In genomic region chr2:240131941-240132650, GRCh38 we compare ENCODE assay signal across 15 cellular contexts. TPM values are rescaled to one million over a fixed set of nuclear protein-coding genes. Genes with fewer than 3 reads are reported as not detected.
DNase-seq lines count a peak whose midpoint lies in the region; ATAC-seq and TF ChIP-seq lines count a peak whose summit lies in the region.
"Had no signal": no experiment of that assay in that cellular context is flagged by ENCODE, and none has a peak within 500 bp of the region (broad histone marks: within the 10 kb centered on the region; RNA-seq: fewer than 3 reads in every experiment).

No MANE protein-coding gene starts in this region.

- no peak overlapping the region for H2BK120ac ChIP-seq in H9 (ENCODE audit: low read depth, low read length, poor library complexity, severe bottlenecking)

- H2AK5ac ChIP-seq in H9 (ENCODE audit: insufficient read length, low read length): no peak overlapping the region

- H3K4me1 Mint-ChIP-seq in H9: peaks cover 11 to 14% of the 10 kb centered on the region in 2 experiments
- H3K4me1 Mint-ChIP-seq in stimulated activated naive CD8-positive, alpha-beta T cell treated with anti-CD3 and anti-CD28 coated beads, Interleukin-15, amount 100 ng/mL, for 72 hours: peaks cover 40% of the 10 kb centered on the region
- H3K4me1 Mint-ChIP-seq in activated naive CD8-positive, alpha-beta T cell treated with anti-CD3 and anti-CD28 coated beads for 36 hours: peaks cover 23% of the 10 kb centered on the region

- H3K4me3 Mint-ChIP-seq in H9: no peak overlapping the region
- H3K4me3 Mint-ChIP-seq in stimulated activated naive CD8-positive, alpha-beta T cell treated with anti-CD3 and anti-CD28 coated beads, Interleukin-15, amount 100 ng/mL, for 72 hours: no peak overlapping the region
- no peak overlapping the region for H3K4me3 Mint-ChIP-seq in activated naive CD8-positive, alpha-beta T cell treated with anti-CD3 and anti-CD28 coated beads for 36 hours
- H3K4me3 Mint-ChIP-seq: T-cell had no signal

- H3K27me3 ChIP-seq in BE2C: no peaks in the 10 kb centered on the region
- H3K27me3 ChIP-seq in H9 (ENCODE audit: insufficient read depth, low read length): no peaks in the 10 kb centered on the region; the same call in 1 of the 2 replicates
- H3K27me3 ChIP-seq: esophagus muscularis mucosa, right lobe of liver had no signal

- no peak overlapping the region for H2BK15ac ChIP-seq in H9 (ENCODE audit: low read depth, low read length)

- H3K36me3 ChIP-seq in BE2C: peaks cover 58% of the 10 kb centered on the region

- H3K9me3 ChIP-seq in BE2C (no peaks in the 10 kb centered on the region), H9 (ENCODE audit: control insufficient read depth, low read depth, low read length) (no peaks in the 10 kb centered on the region)
- H3K9me3 ChIP-seq: esophagus muscularis mucosa, right lobe of liver had no signal

- no peak overlapping the region for H4K5ac ChIP-seq in H9 (ENCODE audit: insufficient read length, low read depth, low read length)

- peak overlapping the region in 1 of 3 experiments; percentile 91; a peak in 2 of 7 replicates for H3K27ac Mint-ChIP-seq in H9
- no peak overlapping the region for H3K27ac Mint-ChIP-seq in stimulated activated naive CD8-positive, alpha-beta T cell treated with anti-CD3 and anti-CD28 coated beads, Interleukin-15, amount 100 ng/mL, for 72 hours
- H3K27ac Mint-ChIP-seq in activated naive CD8-positive, alpha-beta T cell treated with anti-CD3 and anti-CD28 coated beads for 36 hours: no peak overlapping the region
- H3K27ac Mint-ChIP-seq: T-cell had no signal

- H3K4me1 ChIP-seq in BE2C (no peaks in the 10 kb centered on the region; the same call in 1 of the 2 replicates), H9 (ENCODE audit: insufficient read depth, low read length) (no peaks in the 10 kb centered on the region; the same call in 1 of the 2 replicates)

- H3K14ac ChIP-seq in H9 (ENCODE audit: insufficient read depth, low read length): no peak overlapping the region

- H3K56ac ChIP-seq in H9 (ENCODE audit: insufficient read length, low read depth, low read length): no peak overlapping the region

- H3K4me3 ChIP-seq in BE2C (ENCODE audit: low read depth, low read length): no peak overlapping the region
- H3K4me3 ChIP-seq: esophagus muscularis mucosa, right lobe of liver had no signal

- H3K4ac ChIP-seq in H9 (ENCODE audit: low read depth, low read length): no peak overlapping the region

- peak; percentile 34 for TF ChIP-seq CTCF in BE2C (IDR thresholded peaks at IDR 0.05; ENCODE audit: low read depth, low read length)
- peak; percentile 49; the same call in 2 of the 3 replicates for TF ChIP-seq CTCF in H9 (conservative IDR thresholded peaks at IDR 0.05)

- no peaks in the 10 kb centered on the region for H3K9me3 Mint-ChIP-seq in H9
- H3K9me3 Mint-ChIP-seq in stimulated activated naive CD8-positive, alpha-beta T cell treated with anti-CD3 and anti-CD28 coated beads, Interleukin-15, amount 100 ng/mL, for 72 hours: no peaks in the 10 kb centered on the region
- no peaks in the 10 kb centered on the region for H3K9me3 Mint-ChIP-seq in activated naive CD8-positive, alpha-beta T cell treated with anti-CD3 and anti-CD28 coated beads for 36 hours
- H3K9me3 Mint-ChIP-seq: T-cell had no signal

- no peak overlapping the region for H2BK20ac ChIP-seq in H9 (ENCODE audit: low read depth, low read length, poor library complexity, severe bottlenecking)

- H3K18ac ChIP-seq in H9 (ENCODE audit: insufficient read length, low read depth, low read length): no peak overlapping the region

- no peak overlapping the region for H3K9ac ChIP-seq in H9 (ENCODE audit: extremely low read depth, insufficient read length, low read length)

- H3K79me1 ChIP-seq in H9 (ENCODE audit: insufficient read depth, low read depth, low read length, poor library complexity, severe bottlenecking): no peaks in the 10 kb centered on the region

- H3K79me2 ChIP-seq in H9 (ENCODE audit: insufficient read depth, low read length): peaks cover 13% of the 10 kb centered on the region; the same call in 1 of the 2 replicates

- H3K23ac ChIP-seq in H9 (ENCODE audit: insufficient read length, low read depth, low read length): no peak overlapping the region

- no peak overlapping the region for H2BK12ac ChIP-seq in H9 (ENCODE audit: insufficient read length, low read depth, low read length)

- peaks cover 41 to 64% (median 62%) of the 10 kb centered on the region in 3 experiments for H3K36me3 Mint-ChIP-seq in H9 (ENCODE audit: insufficient read depth in 1 of 3, low read depth in 3 of 3)
- peaks cover 18% of the 10 kb centered on the region for H3K36me3 Mint-ChIP-seq in activated naive CD8-positive, alpha-beta T cell treated with anti-CD3 and anti-CD28 coated beads for 36 hours

- no peak overlapping the region for H3T11ph ChIP-seq in H9 (ENCODE audit: low read length)

- peaks cover 7% of the 10 kb centered on the region for H3K23me2 ChIP-seq in H9 (ENCODE audit: insufficient read length, low read depth, low read length, poor library complexity, severe bottlenecking)

- H3K27me3 Mint-ChIP-seq in H9 (ENCODE audit: low read depth): peaks cover 8% of the 10 kb centered on the region
- H3K27me3 Mint-ChIP-seq in stimulated activated naive CD8-positive, alpha-beta T cell treated with anti-CD3 and anti-CD28 coated beads, Interleukin-15, amount 100 ng/mL, for 72 hours: no peaks in the 10 kb centered on the region
- no peaks in the 10 kb centered on the region for H3K27me3 Mint-ChIP-seq in activated naive CD8-positive, alpha-beta T cell treated with anti-CD3 and anti-CD28 coated beads for 36 hours
- H3K27me3 Mint-ChIP-seq: CD4-positive, CD25-positive, alpha-beta regulatory T cell; T-cell had no signal

- H3K27ac ChIP-seq in H9 (ENCODE audit: insufficient read length, low read depth, low read length) (no peak overlapping the region), caudate nucleus (ENCODE audit: low read depth, low read length) (peak overlapping the region; percentile 71)
- H3K27ac ChIP-seq: esophagus muscularis mucosa, right lobe of liver had no signal

- peak; percentile 27 for DNase-seq in BE2C
- peak; percentile 66 for DNase-seq in H9
- no peak for DNase-seq in caudate nucleus (lab: John Stamatoyannopoulos, UW)
- DNase-seq in mesenteric fat pad (ENCODE audit: low spot score): peak; percentile 76
- no peak for DNase-seq in NOMO-1 (lab: John Stamatoyannopoulos, UW; ENCODE audit: unreplicated experiment in 2 of 2)
- DNase-seq in stimulated activated naive CD8-positive, alpha-beta T cell treated with anti-CD3 and anti-CD28 coated beads, Interleukin-15, amount 100 ng/mL, for 72 hours: no peak
- no peak for DNase-seq in activated naive CD8-positive, alpha-beta T cell treated with anti-CD3 and anti-CD28 coated beads for 36 hours
- no peak for DNase-seq in amniotic stem cell (lab: John Stamatoyannopoulos, UW)
- DNase-seq: activated CD4-positive, alpha-beta T cell treated with anti-CD3 and anti-CD28 coated beads, Interleukin-2, amount 50 U/mL, for 1 hour; activated gamma-delta T cell; CD4-positive, CD25-positive, alpha-beta regulatory T cell; GDM1; T-cell had no signal

- WGBS in H9 (ENCODE audit: extremely low coverage, insufficient read length, low lambda C conversion rate): no CpG with 5 or more reads among the region's 22 CpGs

- no peak overlapping the region for H3K4me2 ChIP-seq in H9 (ENCODE audit: insufficient read depth, insufficient read length, low read length)

- no peak for ATAC-seq in stimulated activated naive CD8-positive, alpha-beta T cell treated with anti-CD3 and anti-CD28 coated beads, Interleukin-15, amount 100 ng/mL, for 72 hours
- ATAC-seq: right lobe of liver, T-cell had no signal

- no peak overlapping the region for H4K8ac ChIP-seq in H9 (replicated peaks; ENCODE audit: insufficient read length, low read depth, low read length)

- H4K91ac ChIP-seq in H9 (ENCODE audit: insufficient read length, low read depth, low read length): no peak overlapping the region

- H2AFZ ChIP-seq in H9 (ENCODE audit: low read length): no peak overlapping the region

- no peaks in the 10 kb centered on the region for H4K20me1 ChIP-seq in H9 (ENCODE audit: control insufficient read depth, insufficient read depth, insufficient read length)

- no peak overlapping the region for H2BK5ac ChIP-seq in H9 (ENCODE audit: insufficient read length, low read length)

RNA-seq across cellular contexts. Expression of gene COPS9, which starts 4.0 kb away (rescaled TPM):
- polyA plus RNA-seq in BE2C (2012; ENCODE audit: insufficient read depth, insufficient read length, low read depth): 395 TPM
- total RNA-seq in H9 (2021): 142 and 149 TPM in 2 replicates
- total RNA-seq in mesenteric fat pad: 118 TPM
- total RNA-seq in activated naive CD8-positive, alpha-beta T cell treated with anti-CD3 and anti-CD28 coated beads for 36 hours: 100 to 1,000 TPM; 155 to 158 TPM

RNA-seq across cellular contexts. Expression of gene OTOS, which starts 8.4 kb away (rescaled TPM):
- not detected for polyA plus RNA-seq in BE2C (2012; ENCODE audit: insufficient read depth, insufficient read length, low read depth)
- total RNA-seq in H9 (2021) (not detected in 2 replicates), mesenteric fat pad (not detected)
- not detected for total RNA-seq in activated naive CD8-positive, alpha-beta T cell treated with anti-CD3 and anti-CD28 coated beads for 36 hours
- total RNA-seq: CD4-positive, CD25-positive, alpha-beta regulatory T cell; esophagus muscularis mucosa; right lobe of liver; T-cell had no signal
- polyA plus RNA-seq: CD4-positive, CD25-positive, alpha-beta regulatory T cell had no signal

Comparison
In these comparisons a context has a peak if more than half of its experiments do, and no peak if none do; other contexts are left out.
1. DNase-seq: peak in BE2C (single experiment), H9 (single experiment) and mesenteric fat pad (single experiment); none in caudate nucleus (0 of 61), NOMO-1 (0 of 2), stimulated activated naive CD8-positive, alpha-beta T cell treated with anti-CD3 and anti-CD28 coated beads, Interleukin-15, amount 100 ng/mL, for 72 hours (0 of 2), activated naive CD8-positive, alpha-beta T cell treated with anti-CD3 and anti-CD28 coated beads for 36 hours (single experiment) and amniotic stem cell (single experiment).